Comparison of ENCODE assay signal across 20 cellular contexts in the genomic region with DNA sequence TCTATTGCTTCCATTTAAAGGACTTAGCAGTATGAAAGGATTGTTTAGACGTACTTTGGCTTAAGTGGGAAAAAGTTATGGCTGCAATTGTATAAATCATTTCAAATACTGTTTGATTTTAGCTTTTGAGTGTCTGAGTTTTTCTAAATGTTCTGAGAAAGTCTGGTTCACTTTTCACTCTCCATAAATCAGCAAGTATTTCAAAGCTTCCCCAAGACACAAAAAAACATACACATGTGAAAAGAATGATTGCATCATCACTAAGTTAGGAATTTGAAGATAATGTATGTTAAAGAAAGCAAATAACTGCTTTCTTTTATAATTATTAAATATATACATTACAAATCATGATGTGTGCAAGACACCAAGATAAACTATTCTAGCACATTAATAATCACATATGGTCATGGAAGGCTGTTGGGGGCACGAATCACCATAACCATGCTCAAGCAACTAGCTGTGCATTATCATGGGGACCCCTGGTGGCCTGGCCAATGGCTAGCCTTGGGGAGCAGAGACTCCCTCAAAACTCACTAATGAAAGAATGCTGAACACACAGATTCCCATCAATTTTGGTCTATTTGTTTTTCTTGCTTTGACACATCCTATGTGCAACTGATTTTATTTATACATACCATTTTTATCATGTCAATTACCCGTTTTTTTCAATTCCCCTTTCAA.
DNase-seq lines count a peak whose midpoint lies in the region; ATAC-seq, FAIRE-seq and TF ChIP-seq lines count a peak whose summit lies in the region.
"Had no signal": no experiment of that assay in that cellular context is flagged by ENCODE, and none has a peak within 500 bp of the region (broad histone marks: within the 10 kb centered on the region; RNA-seq: fewer than 3 reads in every experiment).

No MANE protein-coding gene starts in this region.

- no peaks in the 10 kb centered on the region for H3K36me3 ChIP-seq in HepG2 (replicated peaks in 1 of 2; ENCODE audit: control insufficient read depth in 1 of 2, insufficient read depth in 2 of 2, low read length in 2 of 2)
- no peaks in the 10 kb centered on the region for H3K36me3 ChIP-seq in right lobe of liver
- no peaks in the 10 kb centered on the region for H3K36me3 ChIP-seq in PC-3 (ENCODE audit: low read depth, low read length)
- H3K36me3 ChIP-seq in fibroblast of lung (ENCODE audit: control insufficient read depth, insufficient read depth, low read length): no peaks in the 10 kb centered on the region
- no peaks in the 10 kb centered on the region for H3K36me3 ChIP-seq in ovary

- no peaks in the 10 kb centered on the region for H3K9me3 ChIP-seq in HepG2 (ENCODE audit: low read length)
- no peaks in the 10 kb centered on the region for H3K9me3 ChIP-seq in right lobe of liver
- no peaks in the 10 kb centered on the region for H3K9me3 ChIP-seq in PC-3 (ENCODE audit: low read length)
- H3K9me3 ChIP-seq in fibroblast of lung (ENCODE audit: control insufficient read depth, insufficient read depth, low read depth, low read length): no peaks in the 10 kb centered on the region
- no peaks in the 10 kb centered on the region for H3K9me3 ChIP-seq in ovary

- intact Hi-C loops in HepG2 (cut with micrococcal nuclease; ENCODE audit: unreplicated experiment) (no loop called here), right lobe of liver (cut with DNase I) (no loop called here), PC-3 (cut with micrococcal nuclease) (no loop called here), ovary (cut with DNase I) (no loop called here)

- no peak overlapping the region for H3K9ac ChIP-seq in HepG2 (ENCODE audit: insufficient read depth, low read depth, low read length)
- no peak overlapping the region for H3K9ac ChIP-seq in PC-3 (ENCODE audit: low read length)
- no peak overlapping the region for H3K9ac ChIP-seq in fibroblast of lung (ENCODE audit: insufficient read depth, low read length)
- H3K9ac ChIP-seq: GM23248 had no signal

- CTCF ChIA-PET in HepG2 (lab: Yijun Ruan, JAX; ENCODE audit: low intra/inter-chr PET ratio, low total read pairs): no interaction called here
- CTCF ChIA-PET in PC-3 (lab: Charles Lee): no interaction called here

- H3K4me2 ChIP-seq in HepG2 (ENCODE audit: low read depth, low read length): 0 out of 2 replicates have a peak overlapping the region, but pooled peaks have one; percentile 41
- no peak overlapping the region for H3K4me2 ChIP-seq in PC-3 (ENCODE audit: low read length)
- H3K4me2 ChIP-seq in fibroblast of lung (ENCODE audit: extremely low read depth, insufficient read depth, low read length): no peak overlapping the region

- no peak for TF ChIP-seq EP300 in HepG2 (IDR thresholded peaks at IDR 0.05; ENCODE audit: low read depth in 2 of 2, low read length in 2 of 2)
- TF ChIP-seq EP300 in HepG2 (CRISPR knock-in tag; IDR thresholded peaks at IDR 0.05; ENCODE audit: borderline replicate concordance): no peak
- TF ChIP-seq EP300 in ovary (IDR thresholded peaks at IDR 0.05): no peak

- TF ChIP-seq CTCF in HepG2 (CRISPR knock-in tag; IDR thresholded peaks at IDR 0.05) (peak; percentile 28; the same call in 1 of the 2 replicates), right lobe of liver (IDR thresholded peaks at IDR 0.05) (no peak), PC-3 (conservative IDR thresholded peaks at IDR 0.05; ENCODE audit: low read depth, low read length) (peak; percentile 19; the same call in 1 of the 2 replicates), fibroblast of lung (conservative IDR thresholded peaks at IDR 0.05 in 1 of 2, IDR thresholded peaks at IDR 0.05 in 1 of 2; ENCODE audit: low read depth in 1 of 2, low read length in 2 of 2) (peak; percentile 29 to 62), ovary (IDR thresholded peaks at IDR 0.05) (no peak)

- no peak overlapping the region for H2AFZ ChIP-seq in HepG2 (ENCODE audit: low read length)
- no peak overlapping the region for H2AFZ ChIP-seq in PC-3 (ENCODE audit: low read length)
- no peak overlapping the region for H2AFZ ChIP-seq in fibroblast of lung (ENCODE audit: low read length)
- H2AFZ ChIP-seq: GM23248 had no signal

- no peaks in the 10 kb centered on the region for H4K20me1 ChIP-seq in HepG2 (ENCODE audit: insufficient read depth, low read length)
- H4K20me1 ChIP-seq in PC-3 (ENCODE audit: low read length): no peaks in the 10 kb centered on the region
- no peaks in the 10 kb centered on the region for H4K20me1 ChIP-seq in fibroblast of lung (ENCODE audit: control insufficient read depth, extremely low read depth, insufficient read depth, low read length)

- POLR2A ChIA-PET in HepG2 (lab: Yijun Ruan, JAX) (interaction anchor here (1.5 kb wide), 1 partner anchor 124 kb away, joined by 5 read pairs; no protein-coding TSS in a partner anchor), PC-3 (lab: Charles Lee; ENCODE audit: unreplicated experiment) (interaction anchor here (0.6 kb wide), 1 partner anchor 20 kb away, joined by 4 read pairs; no protein-coding TSS in a partner anchor)

- H3K27ac ChIP-seq in HepG2 (ENCODE audit: extremely low read length, insufficient read depth, low read length) (peak overlapping the region; percentile 37), right lobe of liver (no peak overlapping the region), PC-3 (ENCODE audit: low read length) (no peak overlapping the region), fibroblast of lung (ENCODE audit: insufficient read depth, low read length) (no peak overlapping the region), ovary (no peak overlapping the region)
- H3K27ac ChIP-seq: dorsolateral prefrontal cortex, GM23248, VCaP had no signal

- no peak overlapping the region for H3K4me3 ChIP-seq in HepG2 (replicated peaks in 1 of 3; ENCODE audit: insufficient read depth in 1 of 3, low read depth in 2 of 3, low read length in 3 of 3)
- H3K4me3 ChIP-seq in right lobe of liver: no peak overlapping the region
- H3K4me3 ChIP-seq in PC-3 (ENCODE audit: low read length): no peak overlapping the region
- H3K4me3 ChIP-seq in fibroblast of lung (replicated peaks in 1 of 4; ENCODE audit: control extremely low read depth in 1 of 4, insufficient read depth in 1 of 4, low read depth in 3 of 4, low read length in 4 of 4): no peak overlapping the region
- H3K4me3 ChIP-seq in ovary: no peak overlapping the region
- H3K4me3 ChIP-seq: dorsolateral prefrontal cortex, GM23248 had no signal

- H3F3A ChIP-seq in PC-3 (ENCODE audit: low read length, unreplicated experiment): no peaks in the 10 kb centered on the region

- in situ Hi-C loops in HepG2 (cut with HindIII; ENCODE audit: extremely low pct_ligation_motif_present, low pct_unique_long_range_greater_than_20kb): no loop called here

- BruUV-seq in HepG2 (replicated peaks; lab: Mats Ljungman, UMichigan) (no TSS peak), PC-3 (replicated peaks; lab: Mats Ljungman, UMichigan) (no TSS peak)

- ATAC-seq in HepG2 (no peak), right lobe of liver (no peak), PC-3 (no peak), HG03520 (IDR thresholded peaks at IDR 0.05; ENCODE audit: unreplicated experiment) (no peak)
- ATAC-seq: naive thymus-derived CD4-positive, alpha-beta T cell had no signal

- FAIRE-seq in HepG2 (lab: Jason Lieb, UNC): no peak
- FAIRE-seq: urothelium cell line had no signal

- no peaks in the 10 kb centered on the region for H3K9me2 ChIP-seq in PC-3 (replicated peaks; ENCODE audit: low read length)

- no peaks in the 10 kb centered on the region for H3K27me3 ChIP-seq in HepG2 (ENCODE audit: control insufficient read depth in 1 of 2, insufficient read depth in 2 of 2, low read length in 2 of 2)
- no peaks in the 10 kb centered on the region for H3K27me3 ChIP-seq in right lobe of liver
- H3K27me3 ChIP-seq in PC-3 (ENCODE audit: low read length): no peaks in the 10 kb centered on the region
- no peaks in the 10 kb centered on the region for H3K27me3 ChIP-seq in fibroblast of lung (ENCODE audit: control insufficient read depth, insufficient read depth, low read length)
- no peaks in the 10 kb centered on the region for H3K27me3 ChIP-seq in ovary
- H3K27me3 ChIP-seq: dorsolateral prefrontal cortex had no signal

- H3K4me1 ChIP-seq in HepG2 (ENCODE audit: insufficient read depth, low read length): peaks cover 21% of the 10 kb centered on the region
- no peaks in the 10 kb centered on the region for H3K4me1 ChIP-seq in right lobe of liver
- peaks cover 4% of the 10 kb centered on the region; the same call in 1 of the 2 replicates for H3K4me1 ChIP-seq in PC-3 (ENCODE audit: insufficient read depth, low read length)
- peaks cover 8% of the 10 kb centered on the region for H3K4me1 ChIP-seq in fibroblast of lung (ENCODE audit: control insufficient read depth, extremely low read depth, insufficient read depth, low read length)
- no peaks in the 10 kb centered on the region for H3K4me1 ChIP-seq in ovary (ENCODE audit: insufficient read depth)

- H3K79me2 ChIP-seq in HepG2 (ENCODE audit: insufficient read depth, low read length) (no peaks in the 10 kb centered on the region), PC-3 (ENCODE audit: low read length) (no peaks in the 10 kb centered on the region), fibroblast of lung (ENCODE audit: control insufficient read depth, insufficient read depth, low read length) (no peaks in the 10 kb centered on the region)

- TF ChIP-seq POLR2A in HepG2 (IDR thresholded peaks at IDR 0.05; ENCODE audit: insufficient read depth in 1 of 2, low read depth in 2 of 2, low read length in 2 of 2) (no peak), right lobe of liver (IDR thresholded peaks at IDR 0.05) (no peak), ovary (IDR thresholded peaks at IDR 0.05) (no peak)

- no peak for DNase-seq in HepG2 (ENCODE audit: low spot score)
- DNase-seq in right lobe of liver: no peak
- DNase-seq in PC-3: no peak
- DNase-seq in fibroblast of lung (ENCODE audit: low read depth in 2 of 2): peak; percentile 4 to 96
- DNase-seq in NCI-H2029 (lab: John Stamatoyannopoulos, UW): no peak
- no peak for DNase-seq in ovary
- DNase-seq in MV-4-11 (lab: John Stamatoyannopoulos, UW): no peak
- DNase-seq: ACHN; activated effector memory CD4-positive, alpha-beta T cell treated with anti-CD3 and anti-CD28 coated beads, Interleukin-2, amount 50 U/mL, for 16 hours; aorta; Calu3; dorsolateral prefrontal cortex; GF-D8; naive thymus-derived CD4-positive, alpha-beta T cell; NCI-H69; T-helper 1 cell had no signal

- 67% methylated on average over 3 of the region's 3 CpGs for WGBS in HepG2 (ENCODE audit: low lambda C conversion rate)
- WGBS in right lobe of liver (ENCODE audit: insufficient coverage, low coverage, low lambda C conversion rate, missing lambda C conversion rate): 78% methylated on average over 3 of the region's 3 CpGs
- WGBS in ovary, 3 donors: 47 to 87% (median 55%) methylated on average over 3 of the region's 3 CpGs

- no peak for TF ChIP-seq RAD21 in HepG2 (CRISPR knock-in tag; IDR thresholded peaks at IDR 0.05)

TF ChIP-seq in HepG2, 621 proteins besides CTCF, POLR2A, EP300 and RAD21 (continues in another document):
- TF ChIP-seq GATA4 (IDR thresholded peaks at IDR 0.05; ENCODE audit: borderline replicate concordance, low read depth) (no peak), NR2F1 (CRISPR knock-in tag; IDR thresholded peaks at IDR 0.05) (no peak), CEBPB (IDR thresholded peaks at IDR 0.05; ENCODE audit: borderline replicate concordance, low read depth, low read length) (peak; percentile 57; the same call in 1 of the 2 replicates), STAG1 (CRISPR knock-in tag; IDR thresholded peaks at IDR 0.05) (peak; percentile 28; the same call in 1 of the 2 replicates), SMAD3 (CRISPR knock-in tag; IDR thresholded peaks at IDR 0.05) (no peak)

Comparison
In these comparisons a context has a peak if more than half of its experiments do, and no peak if none do; other contexts are left out.
1. CTCF ChIP-seq: peak in HepG2 (single experiment), PC-3 (single experiment) and fibroblast of lung (2 of 2); none in right lobe of liver (0 of 4) and ovary (0 of 3).
2. DNase-seq: peak in fibroblast of lung (2 of 2); none in HepG2 (single experiment), right lobe of liver (0 of 3), PC-3 (single experiment), NCI-H2029 (single experiment), ovary (0 of 5) and MV-4-11 (single experiment).